16 cellular contexts compared by ENCODE assay signal in genomic region chr1:27149714-27150113, GRCh38. TPM values are rescaled to one million over a fixed set of nuclear protein-coding genes. Genes with fewer than 3 reads are reported as not detected.
DNase-seq lines count a peak whose midpoint lies in the region; ATAC-seq and TF ChIP-seq lines count a peak whose summit lies in the region.
"Had no signal": no experiment of that assay in that cellular context is flagged by ENCODE, and none has a peak within 500 bp of the region (broad histone marks: within the 10 kb centered on the region; RNA-seq: fewer than 3 reads in every experiment).

No MANE protein-coding gene starts in this region.

- H3K4me3 ChIP-seq in right cardiac atrium (ENCODE audit: low read length) (no peak overlapping the region), prostate gland (no peak overlapping the region)
- H3K4me3 ChIP-seq: MG63 had no signal

- peaks cover 4% of the 10 kb centered on the region for H3K36me3 Mint-ChIP-seq in chondrocyte (ENCODE audit: low read depth)

- peak overlapping the region; percentile 76 for H3K27ac ChIP-seq in right cardiac atrium (ENCODE audit: low read length)
- H3K27ac ChIP-seq in prostate gland, result peak overlapping the region; percentile 53 to 90

- H3K9me3 ChIP-seq in right cardiac atrium (ENCODE audit: control insufficient read depth, low read length), result no peaks in the 10 kb centered on the region
- no peaks in the 10 kb centered on the region for H3K9me3 ChIP-seq in prostate gland
- H3K9me3 ChIP-seq: MG63 had no signal

- H3K27ac Mint-ChIP-seq in chondrocyte (ENCODE audit: unreplicated experiment), result peak overlapping the region; percentile 25
- H3K27ac Mint-ChIP-seq: activated CD4-positive, alpha-beta T cell treated with anti-CD3 and anti-CD28 coated beads, Interleukin-2, amount 10 ng/mL, durations not matched to agents 7 days and 5 days; activated naive CD4-positive, alpha-beta T cell treated with anti-CD3 and anti-CD28 coated beads, Interleukin-2, amount 50 U/mL, for 24 hours had no signal

- DNase-seq in right cardiac atrium (no peak), Right ventricle myocardium superior (no peak), chondrocyte (ENCODE audit: low spot score) (no peak), prostate gland (ENCODE audit: low spot score) (no peak), ecto neural progenitor cell (ENCODE audit: low spot score) (no peak), NCI-H2081 (lab: John Stamatoyannopoulos, UW) (no peak)
- DNase-seq in activated CD8-positive, alpha-beta memory T cell treated with anti-CD3 and anti-CD28 coated beads for 24 hours, result no peak
- DNase-seq: ACHN; activated CD4-positive, alpha-beta T cell treated with anti-CD3 and anti-CD28 coated beads, Interleukin-2, amount 10 ng/mL, durations not matched to agents 7 days and 5 days; effector CD4-positive, alpha-beta T cell; MG63; midbrain; NCI-H187; stimulated activated naive CD4-positive, alpha-beta T cell had no signal

- 90% methylated on average over 4 of the region's 4 CpGs for WGBS in right cardiac atrium
- 82% methylated on average over 4 of the region's 4 CpGs for WGBS in prostate gland

- no peak for ATAC-seq in right cardiac atrium
- no peak for ATAC-seq in Right ventricle myocardium superior (ENCODE audit: poor library complexity)
- ATAC-seq in GM19452 (IDR thresholded peaks at IDR 0.05; ENCODE audit: unreplicated experiment), result no peak

- no peaks in the 10 kb centered on the region for H3K36me3 ChIP-seq in prostate gland
- H3K36me3 ChIP-seq: MG63 had no signal

- TF ChIP-seq CTCF in chondrocyte (IDR thresholded peaks at IDR 0.05) (no peak), prostate gland (IDR thresholded peaks at IDR 0.05) (no peak)

- peaks cover 30% of the 10 kb centered on the region for H3K4me1 ChIP-seq in right cardiac atrium (ENCODE audit: control insufficient read depth, insufficient read depth, low read length)
- H3K4me1 ChIP-seq in prostate gland (replicated peaks), result peaks cover 48% of the 10 kb centered on the region

- intact Hi-C loops in right cardiac atrium (cut with DNase I), result loop anchor here in 3 of 4 donors (5.0 kb wide), 2 partner anchors 32 to 47 kb away; no protein-coding TSS in a partner anchor
- intact Hi-C loops in Right ventricle myocardium superior (cut with DNase I), result loop anchor here (5.0 kb wide), 1 partner anchor 32 kb away; no protein-coding TSS in a partner anchor
- intact Hi-C loops in prostate gland (cut with DNase I), result loop anchor here (5.0 kb wide), 1 partner anchor 32 kb away; no protein-coding TSS in a partner anchor

- no peak for TF ChIP-seq POLR2A in prostate gland (IDR thresholded peaks at IDR 0.05)

- H3K27me3 Mint-ChIP-seq in chondrocyte (ENCODE audit: low read depth), result no peaks in the 10 kb centered on the region
- H3K27me3 Mint-ChIP-seq: activated CD4-positive, alpha-beta T cell treated with anti-CD3 and anti-CD28 coated beads, Interleukin-2, amount 10 ng/mL, durations not matched to agents 7 days and 5 days; activated naive CD4-positive, alpha-beta T cell treated with anti-CD3 and anti-CD28 coated beads, Interleukin-2, amount 50 U/mL, for 24 hours had no signal

- H3K9me3 Mint-ChIP-seq in chondrocyte (ENCODE audit: low read depth), result no peaks in the 10 kb centered on the region
- H3K9me3 Mint-ChIP-seq: activated CD4-positive, alpha-beta T cell treated with anti-CD3 and anti-CD28 coated beads, Interleukin-2, amount 10 ng/mL, durations not matched to agents 7 days and 5 days; activated naive CD4-positive, alpha-beta T cell treated with anti-CD3 and anti-CD28 coated beads, Interleukin-2, amount 50 U/mL, for 24 hours had no signal

- peaks cover 78% of the 10 kb centered on the region for H3K4me1 Mint-ChIP-seq in chondrocyte (ENCODE audit: low read depth)

- H3K4me3 Mint-ChIP-seq in chondrocyte (ENCODE audit: unreplicated experiment), result no peak overlapping the region
- H3K4me3 Mint-ChIP-seq: activated CD4-positive, alpha-beta T cell treated with anti-CD3 and anti-CD28 coated beads, Interleukin-2, amount 10 ng/mL, durations not matched to agents 7 days and 5 days; activated naive CD4-positive, alpha-beta T cell treated with anti-CD3 and anti-CD28 coated beads, Interleukin-2, amount 50 U/mL, for 24 hours had no signal

- H3K27me3 ChIP-seq in right cardiac atrium (ENCODE audit: control insufficient read depth, insufficient read depth), result no peaks in the 10 kb centered on the region
- no peaks in the 10 kb centered on the region for H3K27me3 ChIP-seq in prostate gland (replicated peaks; ENCODE audit: insufficient read depth)
- H3K27me3 ChIP-seq: MG63 had no signal

RNA-seq across cellular contexts. Expression of gene SLC9A1, which starts 5.2 kb away (rescaled TPM):
- total RNA-seq in right cardiac atrium (10 to 100 TPM; 22.8 to 39.3 (median 35.4) TPM), Right ventricle myocardium superior (17.6 TPM), chondrocyte (53.9 to 55.4 TPM (median 54.6 TPM) in 3 replicates), prostate gland (10 to 100 TPM; 22.9 to 30.4 TPM)
- 21.5 TPM for polyA plus RNA-seq in right cardiac atrium
